1 cellular context compared by ENCODE assay signal in the genomic region with DNA sequence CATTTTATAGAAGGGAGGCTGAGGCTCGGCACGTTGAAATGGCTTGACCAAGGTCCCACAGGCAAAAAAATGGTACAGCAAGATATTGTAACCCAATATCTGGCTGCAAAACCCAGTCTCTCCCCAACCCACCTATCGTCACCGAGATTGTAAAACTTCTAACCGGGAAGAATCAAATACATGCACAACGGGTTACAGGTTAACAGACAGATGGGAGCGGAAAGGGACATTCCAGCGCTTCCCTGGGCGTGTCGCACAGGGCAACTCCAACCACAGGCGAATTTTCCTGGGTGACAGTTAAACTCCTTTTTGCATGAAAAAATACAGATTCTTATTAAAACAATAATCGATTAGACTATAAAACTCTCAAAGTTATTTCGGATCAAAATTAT.
TF ChIP-seq lines count a peak whose summit lies in the region.

No MANE protein-coding gene starts in this region.

TF ChIP-seq in H1, 55 proteins besides CTCF, POLR2A, EP300 and RAD21 (continued from another document):
- TF ChIP-seq, protein P1, sequence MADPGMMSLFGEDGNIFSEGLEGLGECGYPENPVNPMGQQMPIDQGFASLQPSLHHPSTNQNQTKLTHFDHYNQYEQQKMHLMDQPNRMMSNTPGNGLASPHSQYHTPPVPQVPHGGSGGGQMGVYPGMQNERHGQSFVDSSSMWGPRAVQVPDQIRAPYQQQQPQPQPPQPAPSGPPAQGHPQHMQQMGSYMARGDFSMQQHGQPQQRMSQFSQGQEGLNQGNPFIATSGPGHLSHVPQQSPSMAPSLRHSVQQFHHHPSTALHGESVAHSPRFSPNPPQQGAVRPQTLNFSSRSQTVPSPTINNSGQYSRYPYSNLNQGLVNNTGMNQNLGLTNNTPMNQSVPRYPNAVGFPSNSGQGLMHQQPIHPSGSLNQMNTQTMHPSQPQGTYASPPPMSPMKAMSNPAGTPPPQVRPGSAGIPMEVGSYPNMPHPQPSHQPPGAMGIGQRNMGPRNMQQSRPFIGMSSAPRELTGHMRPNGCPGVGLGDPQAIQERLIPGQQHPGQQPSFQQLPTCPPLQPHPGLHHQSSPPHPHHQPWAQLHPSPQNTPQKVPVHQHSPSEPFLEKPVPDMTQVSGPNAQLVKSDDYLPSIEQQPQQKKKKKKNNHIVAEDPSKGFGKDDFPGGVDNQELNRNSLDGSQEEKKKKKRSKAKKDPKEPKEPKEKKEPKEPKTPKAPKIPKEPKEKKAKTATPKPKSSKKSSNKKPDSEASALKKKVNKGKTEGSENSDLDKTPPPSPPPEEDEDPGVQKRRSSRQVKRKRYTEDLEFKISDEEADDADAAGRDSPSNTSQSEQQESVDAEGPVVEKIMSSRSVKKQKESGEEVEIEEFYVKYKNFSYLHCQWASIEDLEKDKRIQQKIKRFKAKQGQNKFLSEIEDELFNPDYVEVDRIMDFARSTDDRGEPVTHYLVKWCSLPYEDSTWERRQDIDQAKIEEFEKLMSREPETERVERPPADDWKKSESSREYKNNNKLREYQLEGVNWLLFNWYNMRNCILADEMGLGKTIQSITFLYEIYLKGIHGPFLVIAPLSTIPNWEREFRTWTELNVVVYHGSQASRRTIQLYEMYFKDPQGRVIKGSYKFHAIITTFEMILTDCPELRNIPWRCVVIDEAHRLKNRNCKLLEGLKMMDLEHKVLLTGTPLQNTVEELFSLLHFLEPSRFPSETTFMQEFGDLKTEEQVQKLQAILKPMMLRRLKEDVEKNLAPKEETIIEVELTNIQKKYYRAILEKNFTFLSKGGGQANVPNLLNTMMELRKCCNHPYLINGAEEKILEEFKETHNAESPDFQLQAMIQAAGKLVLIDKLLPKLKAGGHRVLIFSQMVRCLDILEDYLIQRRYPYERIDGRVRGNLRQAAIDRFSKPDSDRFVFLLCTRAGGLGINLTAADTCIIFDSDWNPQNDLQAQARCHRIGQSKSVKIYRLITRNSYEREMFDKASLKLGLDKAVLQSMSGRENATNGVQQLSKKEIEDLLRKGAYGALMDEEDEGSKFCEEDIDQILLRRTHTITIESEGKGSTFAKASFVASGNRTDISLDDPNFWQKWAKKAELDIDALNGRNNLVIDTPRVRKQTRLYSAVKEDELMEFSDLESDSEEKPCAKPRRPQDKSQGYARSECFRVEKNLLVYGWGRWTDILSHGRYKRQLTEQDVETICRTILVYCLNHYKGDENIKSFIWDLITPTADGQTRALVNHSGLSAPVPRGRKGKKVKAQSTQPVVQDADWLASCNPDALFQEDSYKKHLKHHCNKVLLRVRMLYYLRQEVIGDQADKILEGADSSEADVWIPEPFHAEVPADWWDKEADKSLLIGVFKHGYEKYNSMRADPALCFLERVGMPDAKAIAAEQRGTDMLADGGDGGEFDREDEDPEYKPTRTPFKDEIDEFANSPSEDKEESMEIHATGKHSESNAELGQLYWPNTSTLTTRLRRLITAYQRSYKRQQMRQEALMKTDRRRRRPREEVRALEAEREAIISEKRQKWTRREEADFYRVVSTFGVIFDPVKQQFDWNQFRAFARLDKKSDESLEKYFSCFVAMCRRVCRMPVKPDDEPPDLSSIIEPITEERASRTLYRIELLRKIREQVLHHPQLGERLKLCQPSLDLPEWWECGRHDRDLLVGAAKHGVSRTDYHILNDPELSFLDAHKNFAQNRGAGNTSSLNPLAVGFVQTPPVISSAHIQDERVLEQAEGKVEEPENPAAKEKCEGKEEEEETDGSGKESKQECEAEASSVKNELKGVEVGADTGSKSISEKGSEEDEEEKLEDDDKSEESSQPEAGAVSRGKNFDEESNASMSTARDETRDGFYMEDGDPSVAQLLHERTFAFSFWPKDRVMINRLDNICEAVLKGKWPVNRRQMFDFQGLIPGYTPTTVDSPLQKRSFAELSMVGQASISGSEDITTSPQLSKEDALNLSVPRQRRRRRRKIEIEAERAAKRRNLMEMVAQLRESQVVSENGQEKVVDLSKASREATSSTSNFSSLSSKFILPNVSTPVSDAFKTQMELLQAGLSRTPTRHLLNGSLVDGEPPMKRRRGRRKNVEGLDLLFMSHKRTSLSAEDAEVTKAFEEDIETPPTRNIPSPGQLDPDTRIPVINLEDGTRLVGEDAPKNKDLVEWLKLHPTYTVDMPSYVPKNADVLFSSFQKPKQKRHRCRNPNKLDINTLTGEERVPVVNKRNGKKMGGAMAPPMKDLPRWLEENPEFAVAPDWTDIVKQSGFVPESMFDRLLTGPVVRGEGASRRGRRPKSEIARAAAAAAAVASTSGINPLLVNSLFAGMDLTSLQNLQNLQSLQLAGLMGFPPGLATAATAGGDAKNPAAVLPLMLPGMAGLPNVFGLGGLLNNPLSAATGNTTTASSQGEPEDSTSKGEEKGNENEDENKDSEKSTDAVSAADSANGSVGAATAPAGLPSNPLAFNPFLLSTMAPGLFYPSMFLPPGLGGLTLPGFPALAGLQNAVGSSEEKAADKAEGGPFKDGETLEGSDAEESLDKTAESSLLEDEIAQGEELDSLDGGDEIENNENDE (IDR thresholded peaks at IDR 0.05; ENCODE audit: insufficient replicate concordance, low read length) = no peak
- no peak for TF ChIP-seq TAF7 (optimal IDR thresholded peaks at IDR 0.05; ENCODE audit: borderline replicate concordance, low read depth, low read length)
TF ChIP-seq in H1: peak in this region for 4.
